16 cellular contexts compared by ENCODE assay signal in the genomic region with DNA sequence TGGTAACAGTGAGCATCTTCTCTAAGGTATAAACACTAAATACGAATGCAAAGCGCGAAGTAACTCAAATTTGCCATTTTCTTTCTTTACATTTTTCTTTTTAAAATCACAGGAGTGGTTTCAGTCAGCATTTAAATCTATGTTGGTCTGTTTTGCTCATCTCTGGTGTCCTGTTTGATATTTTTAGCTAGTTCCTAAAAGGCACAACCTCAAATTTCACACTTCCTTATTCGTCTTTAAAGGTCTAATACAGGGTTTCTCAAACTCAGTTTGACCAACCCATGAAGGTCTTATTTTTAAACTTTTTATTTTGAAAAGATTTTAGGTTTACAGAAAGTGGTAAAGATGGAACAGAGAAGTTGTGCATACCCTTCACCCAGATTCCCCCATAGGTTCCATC.
"Had no signal": no experiment of that assay in that cellular context is flagged by ENCODE, and none has a peak within 500 bp of the region (broad histone marks: within the 10 kb centered on the region; RNA-seq: fewer than 3 reads in every experiment).

No MANE protein-coding gene starts in this region.

- H3K27me3 Mint-ChIP-seq: activated naive CD4-positive, alpha-beta T cell treated with anti-CD3 and anti-CD28 coated beads, Interleukin-2, amount 50 U/mL, for 24 hours; natural killer cell treated with Interleukin-12 subunit alpha and Interleukin-12 subunit beta and Interleukin-15 and Interleukin-18, amount 100 ng/mL, for 72 hours; type B pancreatic cell had no signal

- H3K4me1 Mint-ChIP-seq: activated naive CD4-positive, alpha-beta T cell treated with anti-CD3 and anti-CD28 coated beads, Interleukin-2, amount 50 U/mL, for 24 hours had no signal

- H3K4me3 Mint-ChIP-seq: activated CD8-positive, alpha-beta T cell treated with anti-CD3 and anti-CD28 coated beads, Interleukin-2, amount 10 ng/mL, durations not matched to agents 7 days and 5 days; activated naive CD4-positive, alpha-beta T cell treated with anti-CD3 and anti-CD28 coated beads, Interleukin-2, amount 50 U/mL, for 24 hours; natural killer cell treated with Interleukin-12 subunit alpha and Interleukin-12 subunit beta and Interleukin-15 and Interleukin-18, amount 100 ng/mL, for 72 hours; type B pancreatic cell; WTC11 had no signal

- H3K36me3 Mint-ChIP-seq: activated naive CD4-positive, alpha-beta T cell treated with anti-CD3 and anti-CD28 coated beads, Interleukin-2, amount 50 U/mL, for 24 hours; natural killer cell treated with Interleukin-12 subunit alpha and Interleukin-12 subunit beta and Interleukin-15 and Interleukin-18, amount 100 ng/mL, for 72 hours; WTC11 had no signal

- DNase-seq: activated CD4-positive, alpha-beta T cell treated with anti-CD3 and anti-CD28 coated beads for 48 hours; activated CD8-positive, alpha-beta T cell treated with anti-CD3 and anti-CD28 coated beads, Interleukin-2, amount 10 ng/mL, durations not matched to agents 7 days and 5 days; caudate nucleus; colonic mucosa; foreskin melanocyte; head of caudate nucleus; mammary epithelial cell; nucleus accumbens; psoas muscle; sigmoid colon; stimulated activated CD4-positive, alpha-beta T cell treated with anti-CD3 and anti-CD28 coated beads, Interleukin-2, amount 100 ng/mL, for 24 hours; stimulated activated naive CD4-positive, alpha-beta T cell treated with Interleukin-2 at 50 U/mL for 16 hours had no signal

- H3K27ac Mint-ChIP-seq: activated CD8-positive, alpha-beta T cell treated with anti-CD3 and anti-CD28 coated beads, Interleukin-2, amount 10 ng/mL, durations not matched to agents 7 days and 5 days; activated naive CD4-positive, alpha-beta T cell treated with anti-CD3 and anti-CD28 coated beads, Interleukin-2, amount 50 U/mL, for 24 hours; natural killer cell treated with Interleukin-12 subunit alpha and Interleukin-12 subunit beta and Interleukin-15 and Interleukin-18, amount 100 ng/mL, for 72 hours; type B pancreatic cell; WTC11 had no signal

- H3K9me3 Mint-ChIP-seq: type B pancreatic cell, WTC11 had no signal

- ATAC-seq: activated CD8-positive, alpha-beta T cell treated with anti-CD3 and anti-CD28 coated beads, Interleukin-2, amount 10 ng/mL, durations not matched to agents 7 days and 5 days; natural killer cell treated with Interleukin-12 subunit alpha and Interleukin-12 subunit beta and Interleukin-15 and Interleukin-18, amount 100 ng/mL, for 72 hours; psoas muscle; WTC11 had no signal
